Comparison of ENCODE assay signal across 10 cellular contexts in genomic region chr20:52975024-52975732, GRCh38. TPM values are rescaled to one million over a fixed set of nuclear protein-coding genes. Genes with fewer than 3 reads are reported as not detected.
DNase-seq lines count a peak whose midpoint lies in the region; FAIRE-seq and TF ChIP-seq lines count a peak whose summit lies in the region.
"Had no signal": no experiment of that assay in that cellular context is flagged by ENCODE, and none has a peak within 500 bp of the region (broad histone marks: within the 10 kb centered on the region; RNA-seq: fewer than 3 reads in every experiment).

No MANE protein-coding gene starts in this region.

- peak overlapping the region; percentile 7 to 85 (median 49) for H3K4me3 ChIP-seq in keratinocyte (ENCODE audit: control insufficient read depth in 2 of 3, extremely low read depth in 1 of 3, insufficient read depth in 2 of 3, low read depth in 1 of 3, low read length in 3 of 3)
- H3K4me3 ChIP-seq: A549 had no signal

- H3K36me3 ChIP-seq in keratinocyte (ENCODE audit: control insufficient read depth in 2 of 2, extremely low read depth in 1 of 2, insufficient read depth in 2 of 2, low read length in 2 of 2): no peaks in the 10 kb centered on the region

- in situ Hi-C loops in KBM-7 (cut with MboI; ENCODE audit: low pct_unique_long_range_greater_than_20kb, low sequenced_read_pairs): no loop called here

- peak overlapping the region; percentile 6 for H3K27ac ChIP-seq in keratinocyte (ENCODE audit: control insufficient read depth, insufficient read depth, low read length)
- H3K27ac ChIP-seq: A549 had no signal

- no peaks in the 10 kb centered on the region for H3K9me1 ChIP-seq in keratinocyte (ENCODE audit: control insufficient read depth, extremely low read depth, insufficient read depth, low read length)

- dilution Hi-C loops in keratinocyte (cut with MboI; ENCODE audit: extremely low pct_ligation_motif_present, low sequenced_read_pairs): no loop called here

- FAIRE-seq in keratinocyte (lab: Jason Lieb, UNC): no peak
- FAIRE-seq: A549 had no signal

- peak overlapping the region; percentile 82 for H3K4me2 ChIP-seq in keratinocyte (ENCODE audit: control insufficient read depth, extremely low read depth, insufficient read depth, low read depth, low read length)
- H3K4me2 ChIP-seq: A549 had no signal

- DNase-seq in NCI-H1092 treated with DMSO at 0.1 percent for 48 hours (lab: John Stamatoyannopoulos, UW) (peak; percentile 43), NCI-H1092 (lab: John Stamatoyannopoulos, UW) (no peak), keratinocyte (ENCODE audit: low read depth, low spot score) (no peak), KBM-7 (no peak), GDM1 (lab: John Stamatoyannopoulos, UW) (no peak)
- DNase-seq in activated CD4-positive, alpha-beta T cell treated with anti-CD3 and anti-CD28 coated beads, Interleukin-2, amount 50 U/mL, for 1 hour: peak; percentile 39
- DNase-seq in stimulated activated naive CD4-positive, alpha-beta T cell treated with Interleukin-2 at 50 U/mL for 16 hours (lab: John Stamatoyannopoulos, UW): peak; percentile 54
- no peak for DNase-seq in stimulated activated CD8-positive, alpha-beta memory T cell treated with anti-CD3 and anti-CD28 coated beads, Interleukin-4, amount 100 ng/mL, for 48 hours
- DNase-seq: NCI-H510A had no signal

- H3K9ac ChIP-seq in keratinocyte (ENCODE audit: control insufficient read depth, extremely low read depth, insufficient read depth, low read length): no peak overlapping the region

- H3K9me3 ChIP-seq in keratinocyte (ENCODE audit: control insufficient read depth, low read depth, low read length): no peaks in the 10 kb centered on the region
- H3K9me3 ChIP-seq: A549 had no signal

- H4K20me1 ChIP-seq in keratinocyte (ENCODE audit: control insufficient read depth, extremely low read depth, insufficient read depth, low read length): no peaks in the 10 kb centered on the region

- peaks cover 21% of the 10 kb centered on the region for H3K4me1 ChIP-seq in keratinocyte (ENCODE audit: control insufficient read depth, extremely low read depth, insufficient read depth, low read length)

- TF ChIP-seq CTCF in keratinocyte (optimal IDR thresholded peaks at IDR 0.05 in 1 of 3, IDR thresholded peaks at IDR 0.05 in 1 of 3, conservative IDR thresholded peaks at IDR 0.05 in 1 of 3; ENCODE audit: extremely low read depth in 1 of 3, insufficient read depth in 2 of 3, low read length in 3 of 3): no peak

- H2AFZ ChIP-seq in keratinocyte (ENCODE audit: control insufficient read depth, low read length): peak overlapping the region; percentile 85

- H3K27me3 ChIP-seq in keratinocyte (ENCODE audit: control insufficient read depth, extremely low read depth, insufficient read depth, low read length): no peaks in the 10 kb centered on the region

- no peaks in the 10 kb centered on the region for H3K79me2 ChIP-seq in keratinocyte (ENCODE audit: control insufficient read depth, insufficient read depth, low read length)

RNA-seq across cellular contexts. Expression of gene TSHZ2, which starts 3.0 kb away (rescaled TPM):
- 1.1 to 2.3 TPM (median 1.4 TPM) in 3 replicates for polyA plus RNA-seq in keratinocyte
- 2.7 TPM for polyA plus RNA-seq in keratinocyte (2011; ENCODE audit: low read depth)
- polyA plus RNA-seq in keratinocyte (2011; cell fraction: cytosol; rRNA removed): 1.6 TPM in 2 replicates
- 2.5 and 2.8 TPM in 2 replicates for polyA plus RNA-seq in keratinocyte (2011; cell fraction: nucleus; rRNA removed)
- 1.3 and 6.5 TPM in 2 replicates for polyA plus RNA-seq in keratinocyte (2012; ENCODE audit: low replicate concordance)
- polyA minus RNA-seq in keratinocyte: 4.2 to 8.8 TPM (median 7.3 TPM) in 3 replicates
- 1.3 TPM for polyA minus RNA-seq in keratinocyte (2011; cell fraction: cytosol; rRNA and poly(A)+ RNA removed)
- polyA minus RNA-seq in keratinocyte (2011; cell fraction: nucleus; rRNA and poly(A)+ RNA removed): 3.8 and 8.9 TPM in 2 replicates
- polyA plus RNA-seq: A549 had no signal

Comparison
In these comparisons a context has a peak if more than half of its experiments do, and no peak if none do; other contexts are left out.
1. DNase-seq: peak in NCI-H1092 treated with DMSO at 0.1 percent for 48 hours (single experiment), activated CD4-positive, alpha-beta T cell treated with anti-CD3 and anti-CD28 coated beads, Interleukin-2, amount 50 U/mL, for 1 hour (single experiment) and stimulated activated naive CD4-positive, alpha-beta T cell treated with Interleukin-2 at 50 U/mL for 16 hours (single experiment); none in NCI-H1092 (single experiment), keratinocyte (single experiment), stimulated activated CD8-positive, alpha-beta memory T cell treated with anti-CD3 and anti-CD28 coated beads, Interleukin-4, amount 100 ng/mL, for 48 hours (single experiment), KBM-7 (single experiment) and GDM1 (single experiment).